1 cellular context compared by ENCODE assay signal in genomic region chr6:167559675-167560479, GRCh38.
A peak's percentile ranks its signal among the peaks of the same experiment; 100 is the strongest.
TF ChIP-seq lines count a peak whose summit lies in the region.

No MANE protein-coding gene starts in this region.

TF ChIP-seq in HepG2, 621 proteins besides CTCF, POLR2A, EP300 and RAD21 (continued from another document and continues in another):
- no peak for TF ChIP-seq FOXP1 (IDR thresholded peaks at IDR 0.05)
- TF ChIP-seq FOXP1 (CRISPR knock-in tag; IDR thresholded peaks at IDR 0.05), result peak; percentile 46
- peak; percentile 74; the same call in 1 of the 2 replicates for TF ChIP-seq AHDC1 (CRISPR knock-in tag; IDR thresholded peaks at IDR 0.05; ENCODE audit: borderline replicate concordance)
- peak; percentile 8; the same call in 1 of the 2 replicates for TF ChIP-seq STAG1 (CRISPR knock-in tag; IDR thresholded peaks at IDR 0.05)
- 0 out of 2 replicates have a peak, but pooled peaks have one; percentile 75 for TF ChIP-seq MYNN (CRISPR knock-in tag; IDR thresholded peaks at IDR 0.05; ENCODE audit: low read depth)
- TF ChIP-seq ZNF780A (CRISPR knock-in tag; IDR thresholded peaks at IDR 0.05), result no peak
- TF ChIP-seq MXD4 (CRISPR knock-in tag; IDR thresholded peaks at IDR 0.05), result peak; percentile 70
- no peak for TF ChIP-seq ZFP36 (IDR thresholded peaks at IDR 0.05; ENCODE audit: borderline replicate concordance, low read depth, low read length, partially characterized antibody)
- 0 out of 2 replicates have a peak, but pooled peaks have one; percentile 42 for TF ChIP-seq MYPOP (CRISPR knock-in tag; IDR thresholded peaks at IDR 0.05)
- peak; percentile 83; the same call in 1 of the 2 replicates for TF ChIP-seq ZMYM3 (CRISPR knock-in tag; IDR thresholded peaks at IDR 0.05)
- TF ChIP-seq ZFP36L1 (CRISPR knock-in tag; IDR thresholded peaks at IDR 0.05), result no peak; the same call in 1 of the 2 replicates
- TF ChIP-seq ZNF660 (CRISPR knock-in tag; IDR thresholded peaks at IDR 0.05; ENCODE audit: borderline replicate concordance, low read depth), result no peak; the same call in 1 of the 2 replicates
- no peak for TF ChIP-seq ZMAT5 (CRISPR knock-in tag; IDR thresholded peaks at IDR 0.05; ENCODE audit: borderline replicate concordance, low read depth)
- TF ChIP-seq ZNF350 (CRISPR knock-in tag; IDR thresholded peaks at IDR 0.05; ENCODE audit: borderline replicate concordance, low read depth), result peak; percentile 81
- peak; percentile 95 for TF ChIP-seq NR2C2 (CRISPR knock-in tag; IDR thresholded peaks at IDR 0.05; ENCODE audit: borderline replicate concordance)
- 0 out of 2 replicates have a peak, but pooled peaks have one; percentile 38 for TF ChIP-seq NR0B2 (CRISPR knock-in tag; IDR thresholded peaks at IDR 0.05)
- TF ChIP-seq ZFP82 (CRISPR knock-in tag; IDR thresholded peaks at IDR 0.05; ENCODE audit: borderline replicate concordance), result 0 out of 2 replicates have a peak, but pooled peaks have one; percentile 26
- TF ChIP-seq PCBP1 (IDR thresholded peaks at IDR 0.05; ENCODE audit: borderline replicate concordance, low read depth, low read length), result no peak
- no peak; the same call in 1 of the 2 replicates for TF ChIP-seq DMTF1 (CRISPR knock-in tag; IDR thresholded peaks at IDR 0.05)
- TF ChIP-seq TP53 (CRISPR knock-in tag; conservative IDR thresholded peaks at IDR 0.05), result no peak
- TF ChIP-seq ZNF296 (CRISPR knock-in tag; conservative IDR thresholded peaks at IDR 0.05), result no peak
- no peak for TF ChIP-seq TOE1 (CRISPR knock-in tag; IDR thresholded peaks at IDR 0.05)
- TF ChIP-seq CBX2 (IDR thresholded peaks at IDR 0.05; ENCODE audit: low read depth, low read length), result no peak
- no peak for TF ChIP-seq CBX2 (CRISPR knock-in tag; IDR thresholded peaks at IDR 0.05; ENCODE audit: low read depth)
- no peak for TF ChIP-seq ZNF619 (CRISPR knock-in tag; IDR thresholded peaks at IDR 0.05)
- TF ChIP-seq MATR3 (CRISPR knock-in tag; IDR thresholded peaks at IDR 0.05), result no peak
- TF ChIP-seq FOXK1 (CRISPR knock-in tag; IDR thresholded peaks at IDR 0.05; ENCODE audit: borderline replicate concordance, low read depth), result peak; percentile 76; the same call in 1 of the 2 replicates
- no peak for TF ChIP-seq POLR2AphosphoS2 (IDR thresholded peaks at IDR 0.05; ENCODE audit: low read depth, low read length)
- TF ChIP-seq HOXD1 (CRISPR knock-in tag; IDR thresholded peaks at IDR 0.05), result 0 out of 2 replicates have a peak, but pooled peaks have one; percentile 21
- TF ChIP-seq DNMT1 (CRISPR knock-in tag; IDR thresholded peaks at IDR 0.05), result no peak
- TF ChIP-seq GTF3A (CRISPR knock-in tag; conservative IDR thresholded peaks at IDR 0.05), result peak; percentile 56; the same call in 1 of the 2 replicates
- TF ChIP-seq ZBTB25 (CRISPR knock-in tag; IDR thresholded peaks at IDR 0.05), result peak; percentile 76
- TF ChIP-seq ZNF550 (CRISPR knock-in tag; IDR thresholded peaks at IDR 0.05; ENCODE audit: borderline replicate concordance), result 0 out of 2 replicates have a peak, but pooled peaks have one; percentile 59
- TF ChIP-seq ZNF773 (CRISPR knock-in tag; IDR thresholded peaks at IDR 0.05; ENCODE audit: borderline replicate concordance), result no peak; the same call in 1 of the 2 replicates
- peak; percentile 59; the same call in 1 of the 2 replicates for TF ChIP-seq MIER3 (CRISPR knock-in tag; IDR thresholded peaks at IDR 0.05; ENCODE audit: borderline replicate concordance)
- no peak; the same call in none of the 2 replicates for TF ChIP-seq BRD4 (CRISPR knock-in tag; IDR thresholded peaks at IDR 0.05)
- peak; percentile 96 for TF ChIP-seq HNF4G (IDR thresholded peaks at IDR 0.05; ENCODE audit: borderline replicate concordance, low read depth, low read length)
- peak; percentile 95 for TF ChIP-seq HNF4G (CRISPR knock-in tag; IDR thresholded peaks at IDR 0.05; ENCODE audit: borderline replicate concordance, low read depth)
- TF ChIP-seq ZNF451 (CRISPR knock-in tag; IDR thresholded peaks at IDR 0.05), result 0 out of 2 replicates have a peak, but pooled peaks have one; percentile 57
- no peak for TF ChIP-seq PCBP2 (optimal IDR thresholded peaks at IDR 0.05; ENCODE audit: low read depth, low read length, poor library complexity, severe bottlenecking)
- no peak for TF ChIP-seq ZBTB37 (CRISPR knock-in tag; IDR thresholded peaks at IDR 0.05)
- TF ChIP-seq BATF2 (CRISPR knock-in tag; IDR thresholded peaks at IDR 0.05), result no peak
- peak; percentile 79 for TF ChIP-seq PHF5A (CRISPR knock-in tag; IDR thresholded peaks at IDR 0.05; ENCODE audit: low read depth, unreplicated experiment)
- peak; percentile 79; the same call in 1 of the 2 replicates for TF ChIP-seq ZNF644 (CRISPR knock-in tag; IDR thresholded peaks at IDR 0.05; ENCODE audit: low read depth)
- TF ChIP-seq FOXA3 (CRISPR knock-in tag; IDR thresholded peaks at IDR 0.05), result peak; percentile 80
- no peak; the same call in 1 of the 2 replicates for TF ChIP-seq NFKBIZ (CRISPR knock-in tag; IDR thresholded peaks at IDR 0.05)
- TF ChIP-seq KLF6 (CRISPR knock-in tag; IDR thresholded peaks at IDR 0.05), result peak; percentile 89
- 0 out of 2 replicates have a peak, but pooled peaks have one; percentile 42 for TF ChIP-seq CREBL2 (CRISPR knock-in tag; IDR thresholded peaks at IDR 0.05; ENCODE audit: borderline replicate concordance)
- no peak for TF ChIP-seq HOXA9 (CRISPR knock-in tag; IDR thresholded peaks at IDR 0.05; ENCODE audit: borderline replicate concordance)
- TF ChIP-seq ZNF333 (CRISPR knock-in tag; IDR thresholded peaks at IDR 0.05; ENCODE audit: borderline replicate concordance), result no peak
- no peak for TF ChIP-seq ZNF256 (CRISPR knock-in tag; conservative IDR thresholded peaks at IDR 0.05)
- peak; percentile 64 for TF ChIP-seq ZFY (CRISPR knock-in tag; IDR thresholded peaks at IDR 0.05)
